12 cellular contexts compared by ENCODE assay signal in genomic region chr7:138316421-138317043, GRCh38.
DNase-seq lines count a peak whose midpoint lies in the region; ATAC-seq and TF ChIP-seq lines count a peak whose summit lies in the region.
"Had no signal": no experiment of that assay in that cellular context is flagged by ENCODE, and none has a peak within 500 bp of the region (broad histone marks: within the 10 kb centered on the region; RNA-seq: fewer than 3 reads in every experiment).

No MANE protein-coding gene starts in this region.

- no peaks in the 10 kb centered on the region for H3K36me3 ChIP-seq in CD4-positive, alpha-beta memory T cell (ENCODE audit: insufficient read depth, low read length)
- H3K36me3 ChIP-seq: left lung had no signal

- peak; percentile 95 for ATAC-seq in GM19023 (IDR thresholded peaks at IDR 0.05; ENCODE audit: unreplicated experiment)
- peak; percentile 63 for ATAC-seq in HG02571 (IDR thresholded peaks at IDR 0.05; ENCODE audit: unreplicated experiment)
- ATAC-seq in HG03469 (IDR thresholded peaks at IDR 0.05; ENCODE audit: unreplicated experiment), result peak; percentile 93
- no peak for ATAC-seq in HG03025 (IDR thresholded peaks at IDR 0.05; ENCODE audit: low FRiP score, unreplicated experiment)
- ATAC-seq: left lung had no signal

- no peak overlapping the region for H3K4me3 ChIP-seq in CD4-positive, alpha-beta memory T cell (ENCODE audit: low read length in 2 of 2)
- H3K4me3 ChIP-seq: left lung had no signal

- intact Hi-C loops in CD4-positive, alpha-beta memory T cell (cut with micrococcal nuclease), result no loop called here

- H3K27me3 Mint-ChIP-seq in mesothelial cell of epicardium (ENCODE audit: low read depth), result no peaks in the 10 kb centered on the region
- H3K27me3 Mint-ChIP-seq in CD4-positive, alpha-beta memory T cell, result peaks cover 3% of the 10 kb centered on the region in 2 donors
- peaks cover 2% of the 10 kb centered on the region for H3K27me3 Mint-ChIP-seq in endothelial cell (ENCODE audit: unreplicated experiment)

- CTCF ChIA-PET in CD4-positive, alpha-beta memory T cell (lab: Charles Lee; ENCODE audit: partially characterized antibody), result no interaction called here

- POLR2A ChIA-PET in CD4-positive, alpha-beta memory T cell (lab: Charles Lee; ENCODE audit: partially characterized antibody), result no interaction called here

- H3K9me3 ChIP-seq in CD4-positive, alpha-beta memory T cell (ENCODE audit: control insufficient read depth in 1 of 2, low read length in 2 of 2), result no peaks in the 10 kb centered on the region

- H3K4me1 Mint-ChIP-seq in mesothelial cell of epicardium, result peaks cover 3% of the 10 kb centered on the region
- no peaks in the 10 kb centered on the region for H3K4me1 Mint-ChIP-seq in CD4-positive, alpha-beta memory T cell
- no peaks in the 10 kb centered on the region for H3K4me1 Mint-ChIP-seq in endothelial cell (ENCODE audit: unreplicated experiment)
- H3K4me1 Mint-ChIP-seq: IgD-negative memory B cell had no signal

- TF ChIP-seq CTCF in mesothelial cell of epicardium (IDR thresholded peaks at IDR 0.05; ENCODE audit: unreplicated experiment) (no peak), endothelial cell (IDR thresholded peaks at IDR 0.05; ENCODE audit: unreplicated experiment) (no peak)

- H3K9me3 Mint-ChIP-seq in mesothelial cell of epicardium, result peaks cover 27% of the 10 kb centered on the region
- peaks cover 0 to 7% (median under 1%) of the 10 kb centered on the region in 8 donors for H3K9me3 Mint-ChIP-seq in CD4-positive, alpha-beta memory T cell
- no peaks in the 10 kb centered on the region for H3K9me3 Mint-ChIP-seq in endothelial cell (ENCODE audit: unreplicated experiment)

- H3K27ac ChIP-seq in CD4-positive, alpha-beta memory T cell (ENCODE audit: low read depth, low read length), result no peak overlapping the region
- H3K27ac ChIP-seq: left lung, parathyroid adenoma, RWPE1 had no signal

- no peaks in the 10 kb centered on the region for H3K4me1 ChIP-seq in CD4-positive, alpha-beta memory T cell (ENCODE audit: insufficient read depth, low read length)
- H3K4me1 ChIP-seq: left lung, parathyroid adenoma had no signal

- H3K4me3 Mint-ChIP-seq in mesothelial cell of epicardium, result no peak overlapping the region
- H3K4me3 Mint-ChIP-seq in CD4-positive, alpha-beta memory T cell, result no peak overlapping the region
- no peak overlapping the region for H3K4me3 Mint-ChIP-seq in endothelial cell (ENCODE audit: unreplicated experiment)
- H3K4me3 Mint-ChIP-seq: IgD-negative memory B cell had no signal

- DNase-seq in mesothelial cell of epicardium (ENCODE audit: low spot score in 2 of 2, unreplicated experiment in 2 of 2), result no peak
- DNase-seq in NCI-H1417 treated with DMSO at 0.1 percent for 48 hours (lab: John Stamatoyannopoulos, UW), result no peak
- no peak for DNase-seq in CD4-positive, alpha-beta memory T cell
- DNase-seq in endothelial cell (ENCODE audit: low spot score), result no peak
- DNase-seq: left lung had no signal

- H3K27ac Mint-ChIP-seq in mesothelial cell of epicardium (peak overlapping the region; percentile 48), endothelial cell (ENCODE audit: unreplicated experiment) (no peak overlapping the region)
- H3K27ac Mint-ChIP-seq in CD4-positive, alpha-beta memory T cell, result no peak overlapping the region
- H3K27ac Mint-ChIP-seq: IgD-negative memory B cell had no signal

- H3K36me3 Mint-ChIP-seq in mesothelial cell of epicardium (peaks cover 5% of the 10 kb centered on the region), endothelial cell (ENCODE audit: low read depth, unreplicated experiment) (peaks cover 3% of the 10 kb centered on the region)
- H3K36me3 Mint-ChIP-seq in CD4-positive, alpha-beta memory T cell, result no peaks in the 10 kb centered on the region

- no peaks in the 10 kb centered on the region for H3K27me3 ChIP-seq in CD4-positive, alpha-beta memory T cell (ENCODE audit: insufficient read depth, low read length)
- H3K27me3 ChIP-seq: left lung had no signal
